In the genomic region with DNA sequence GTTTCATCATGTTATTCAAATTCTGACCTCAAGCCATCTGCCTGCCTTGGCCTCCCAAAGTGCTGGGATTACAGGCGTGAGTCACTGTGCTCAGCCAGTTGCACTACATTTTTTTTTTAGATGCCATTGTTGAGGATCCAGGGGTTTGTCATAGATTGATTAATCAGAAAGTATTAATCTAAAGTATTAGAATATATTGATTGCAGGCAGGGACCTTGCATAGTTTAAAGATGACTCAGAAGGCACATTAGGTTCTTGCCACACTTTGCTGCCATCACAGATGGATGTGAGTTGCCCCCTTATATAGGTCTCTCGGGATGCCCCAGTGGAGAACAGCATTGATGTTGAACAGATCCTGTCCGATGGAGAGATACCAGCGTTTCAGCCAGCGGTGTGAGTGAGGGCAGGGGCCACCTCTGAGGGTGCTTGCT, we compare ENCODE assay signal across 13 cellular contexts. TPM values are rescaled to one million over a fixed set of nuclear protein-coding genes. Genes with fewer than 3 reads are reported as not detected.
A peak's percentile ranks its signal among the peaks of the same experiment; 100 is the strongest.
DNase-seq lines count a peak whose midpoint lies in the region; ATAC-seq and TF ChIP-seq lines count a peak whose summit lies in the region.
"Had no signal": no experiment of that assay in that cellular context is flagged by ENCODE, and none has a peak within 500 bp of the region (broad histone marks: within the 10 kb centered on the region; RNA-seq: fewer than 3 reads in every experiment).

No MANE protein-coding gene starts in this region.

- H2BK5ac ChIP-seq in trophoblast cell (ENCODE audit: low read depth, low read length, poor library complexity) = no peak overlapping the region

- peaks cover 22% of the 10 kb centered on the region for H3F3A ChIP-seq in GM23248 (ENCODE audit: insufficient read depth)

- H3K18ac ChIP-seq in trophoblast cell (ENCODE audit: low read length) = no peak overlapping the region

- H3K27me3 Mint-ChIP-seq in CD8-positive, alpha-beta T cell (ENCODE audit: low read depth) = no peaks in the 10 kb centered on the region
- H3K27me3 Mint-ChIP-seq: naive B cell had no signal

- H3K14ac ChIP-seq in trophoblast cell (ENCODE audit: low read length) = no peak overlapping the region

- no peak overlapping the region for H2AK5ac ChIP-seq in trophoblast cell (ENCODE audit: low read length)

- no peak for TF ChIP-seq CTCF in RWPE1 (conservative IDR thresholded peaks at IDR 0.05; ENCODE audit: low read depth)
- no peak for TF ChIP-seq CTCF in CD8-positive, alpha-beta T cell (IDR thresholded peaks at IDR 0.05)
- no peak for TF ChIP-seq CTCF in uterus (IDR thresholded peaks at IDR 0.05)

- no peak overlapping the region for H3K23ac ChIP-seq in trophoblast cell (ENCODE audit: low read length)

- H3K27ac ChIP-seq in GM23248 (peak overlapping the region; percentile 26), RWPE1 (peak overlapping the region; percentile 46), trophoblast cell (ENCODE audit: low read depth, low read length) (peak overlapping the region; percentile 32), uterus (no peak overlapping the region), aorta (ENCODE audit: low read depth in 1 of 2, low read length in 2 of 2) (peak overlapping the region in 1 of 2 donors; percentile 10)
- H3K27ac ChIP-seq in CD8-positive, alpha-beta T cell (ENCODE audit: low read depth, low read length) = no peak overlapping the region

- H3K27me3 ChIP-seq in GM23248 (replicated peaks; ENCODE audit: insufficient read depth) (no peaks in the 10 kb centered on the region), trophoblast cell (ENCODE audit: insufficient read depth, low read length) (no peaks in the 10 kb centered on the region), uterus (no peaks in the 10 kb centered on the region), aorta (ENCODE audit: control insufficient read depth in 1 of 2, insufficient read depth in 2 of 2, low read length in 1 of 2) (no peaks in the 10 kb centered on the region)
- no peaks in the 10 kb centered on the region for H3K27me3 ChIP-seq in CD8-positive, alpha-beta T cell (ENCODE audit: insufficient read depth, low read length)

- no peak overlapping the region for H4K12ac ChIP-seq in trophoblast cell (ENCODE audit: low read depth, low read length)

- H3K4ac ChIP-seq in trophoblast cell (ENCODE audit: low read depth, low read length) = peak overlapping the region; percentile 26

- no peaks in the 10 kb centered on the region for H3K36me3 ChIP-seq in GM23248 (ENCODE audit: low read depth)
- H3K36me3 ChIP-seq in trophoblast cell (ENCODE audit: control insufficient read depth in 1 of 2, insufficient read depth in 2 of 2, low read length in 2 of 2) = no peaks in the 10 kb centered on the region
- H3K36me3 ChIP-seq in CD8-positive, alpha-beta T cell (ENCODE audit: insufficient read depth, low read length) = no peaks in the 10 kb centered on the region
- no peaks in the 10 kb centered on the region for H3K36me3 ChIP-seq in uterus
- H3K36me3 ChIP-seq in aorta (ENCODE audit: control insufficient read depth in 1 of 2, insufficient read depth in 2 of 2, low read length in 1 of 2) = no peaks in the 10 kb centered on the region

- CTCF ChIA-PET in RWPE1 (lab: Yijun Ruan, JAX) = interaction anchor here (0.6 to 1.1 kb wide), 2 partner anchors 171 to 213 kb away, joined by 3 to 4 read pairs; no protein-coding TSS in a partner anchor
- CTCF ChIA-PET in CD8-positive, alpha-beta T cell (lab: Charles Lee) = no interaction called here

- in situ Hi-C loops in GM23248 (cut with MboI) = no loop called here

- H3K27ac Mint-ChIP-seq in CD8-positive, alpha-beta T cell = no peak overlapping the region
- H3K27ac Mint-ChIP-seq: activated T-helper 2 cell treated with anti-CD3 and anti-CD28 coated beads, Interferon-gamma antibody, Interleukin-2, Interleukin-4, amounts not matched to agents 10 μg/mL and 5 μg/mL and 100 μg/mL, durations not matched to agents 14 hours and 24 hours and 36 hours; naive B cell had no signal

- ATAC-seq in CD8-positive, alpha-beta T cell = no peak
- ATAC-seq in aorta (ENCODE audit: low FRiP score) = no peak
- ATAC-seq: sciatic nerve had no signal

- POLR2A ChIA-PET in RWPE1 (lab: Yijun Ruan, JAX; ENCODE audit: low non-redundant PET) = no interaction called here
- POLR2A ChIA-PET in CD8-positive, alpha-beta T cell (lab: Charles Lee) = no interaction called here

- H3K36me3 Mint-ChIP-seq in CD8-positive, alpha-beta T cell = no peaks in the 10 kb centered on the region
- H3K36me3 Mint-ChIP-seq: naive B cell had no signal

- intact Hi-C loops in CD8-positive, alpha-beta T cell (cut with DNase I, micrococcal nuclease) = no loop called here
- intact Hi-C loops in uterus (cut with DNase I; ENCODE audit: low total_unique reads) (no loop called here), aorta (cut with DNase I) (no loop called here)

- H4K20me1 ChIP-seq in GM23248 (ENCODE audit: insufficient read depth) = peaks cover 21% of the 10 kb centered on the region; the same call in 1 of the 2 replicates

- H3K4me3 ChIP-seq in GM23248 (no peak overlapping the region), trophoblast cell (ENCODE audit: low read depth, low read length) (no peak overlapping the region), uterus (no peak overlapping the region), aorta (ENCODE audit: low read length in 2 of 2) (no peak overlapping the region)
- H3K4me3 ChIP-seq in CD8-positive, alpha-beta T cell (ENCODE audit: low read depth, low read length) = no peak overlapping the region

- H3K4me1 ChIP-seq in GM23248 (ENCODE audit: insufficient read depth) = peaks cover 34% of the 10 kb centered on the region
- peaks cover 17 to 31% of the 10 kb centered on the region in 2 experiments for H3K4me1 ChIP-seq in trophoblast cell (ENCODE audit: control insufficient read depth in 1 of 2, insufficient read depth in 2 of 2, low read length in 2 of 2)
- H3K4me1 ChIP-seq in CD8-positive, alpha-beta T cell (ENCODE audit: insufficient read depth, low read length) = peaks cover 24% of the 10 kb centered on the region
- H3K4me1 ChIP-seq in uterus = no peaks in the 10 kb centered on the region
- peaks cover 0 to 12% of the 10 kb centered on the region in 2 donors for H3K4me1 ChIP-seq in aorta (ENCODE audit: control insufficient read depth in 1 of 2, insufficient read depth in 2 of 2, low read length in 2 of 2)

- H4K91ac ChIP-seq in trophoblast cell (ENCODE audit: low read depth, low read length) = no peak overlapping the region

- no peaks in the 10 kb centered on the region for H3K9me3 Mint-ChIP-seq in CD8-positive, alpha-beta T cell
- H3K9me3 Mint-ChIP-seq: activated T-helper 2 cell treated with anti-CD3 and anti-CD28 coated beads, Interferon-gamma antibody, Interleukin-2, Interleukin-4, amounts not matched to agents 10 μg/mL and 5 μg/mL and 100 μg/mL, durations not matched to agents 14 hours and 24 hours and 36 hours; central memory CD8-positive, alpha-beta T cell; naive B cell had no signal

- H3K4me1 Mint-ChIP-seq in CD8-positive, alpha-beta T cell (ENCODE audit: low read depth) = peaks cover 50% of the 10 kb centered on the region
- H3K4me1 Mint-ChIP-seq: central memory CD8-positive, alpha-beta T cell had no signal

- peaks cover 2% of the 10 kb centered on the region for H3K79me1 ChIP-seq in trophoblast cell (ENCODE audit: low read length)

- H3K9ac ChIP-seq in GM23248 = no peak overlapping the region
- H3K9ac ChIP-seq in trophoblast cell (ENCODE audit: low read length) = no peak overlapping the region

- H3K9me3 ChIP-seq in GM23248 (ENCODE audit: low read depth) = no peaks in the 10 kb centered on the region
- H3K9me3 ChIP-seq in trophoblast cell (ENCODE audit: insufficient read depth, low read depth, low read length) = no peaks in the 10 kb centered on the region
- no peaks in the 10 kb centered on the region for H3K9me3 ChIP-seq in CD8-positive, alpha-beta T cell (ENCODE audit: low read length)
- H3K9me3 ChIP-seq in uterus = no peaks in the 10 kb centered on the region
- no peaks in the 10 kb centered on the region for H3K9me3 ChIP-seq in aorta (ENCODE audit: control insufficient read depth, low read length)

- peaks cover 100% of the 10 kb centered on the region for H3K79me2 ChIP-seq in GM23248 (ENCODE audit: insufficient read depth)
- H3K79me2 ChIP-seq in trophoblast cell (ENCODE audit: control insufficient read depth, insufficient read depth, low read length, poor library complexity) = peaks cover 31% of the 10 kb centered on the region

- H2AFZ ChIP-seq in GM23248 (no peak overlapping the region), trophoblast cell (ENCODE audit: insufficient read depth, low read length, poor library complexity) (no peak overlapping the region)

- no peak overlapping the region for H2BK120ac ChIP-seq in trophoblast cell (ENCODE audit: insufficient read depth, low read length, poor library complexity)

- TF ChIP-seq POLR2A in uterus (IDR thresholded peaks at IDR 0.05) = no peak

- H3K4me3 Mint-ChIP-seq in CD8-positive, alpha-beta T cell = no peak overlapping the region
- H3K4me3 Mint-ChIP-seq: central memory CD8-positive, alpha-beta T cell; naive B cell had no signal

- no peak overlapping the region for H4K8ac ChIP-seq in trophoblast cell (ENCODE audit: low read depth, low read length)

- DNase-seq in GM23248 = peak; percentile 75
- DNase-seq in RWPE1 (ENCODE audit: low spot score) = peak; percentile 63
- peak; percentile 64 for DNase-seq in fibroblast of gingiva (ENCODE audit: low read depth)
- peak; percentile 58 to 78 for DNase-seq in trophoblast cell
- DNase-seq in CD8-positive, alpha-beta T cell = no peak
- DNase-seq in uterus = no peak
- no peak for DNase-seq in aorta
- DNase-seq: erythroblast, naive B cell, NCI-H187 had no signal

- WGBS in GM23248 (ENCODE audit: low coverage in 1 of 2, low lambda C conversion rate in 2 of 2, missing lambda C conversion rate in 2 of 2), 2 experiments = 41 to 48% methylated on average over 5 of the region's 5 CpGs
- WGBS in trophoblast cell (ENCODE audit: extremely low coverage, insufficient coverage, insufficient read length) = no CpG with 5 or more reads among the region's 5 CpGs
- 59 to 61% methylated on average over 5 of the region's 5 CpGs for WGBS in aorta, 2 donors

- H3K4me2 ChIP-seq in GM23248 (ENCODE audit: unreplicated experiment) = no peak overlapping the region
- no peak overlapping the region for H3K4me2 ChIP-seq in trophoblast cell (ENCODE audit: low read length)

- H2BK12ac ChIP-seq in trophoblast cell (ENCODE audit: low read length) = no peak overlapping the region

- H3K9me2 ChIP-seq in GM23248 (ENCODE audit: insufficient read depth) = no peaks in the 10 kb centered on the region

RNA-seq across cellular contexts. Expression of a gene that starts 41.1 kb away (rescaled TPM):
- 23.6 and 48.6 TPM in 2 replicates for total RNA-seq in GM23248 (2014; rRNA removed; shearing (Covaris generic))
- polyA plus RNA-seq in GM23248 (2016; fragmentation: Nextera tagmentation; extraction: Ambion mirVana) (22.0 and 26.5 TPM in 2 replicates), aorta (10 to 100 TPM in 1 of 2 donors, 1 to 10 TPM in 1; 7.5 to 12.7 TPM)
- polyA plus RNA-seq in trophoblast cell (2013) = 121 and 126 TPM in 2 replicates
- 10 to 100 TPM; 30.1 to 33.8 TPM for total RNA-seq in CD8-positive, alpha-beta T cell
- total RNA-seq in uterus (10 to 100 TPM; 30.0 to 95.2 (median 57.5) TPM), aorta (100 to 1,000 TPM in 1 of 2 donors, 10 to 100 TPM in 1; 88.8 to 137 TPM)

Comparison
In these comparisons a context has a peak if more than half of its experiments do, and no peak if none do; other contexts are left out.
1. DNase-seq: peak in GM23248 (single experiment), RWPE1 (single experiment), fibroblast of gingiva (single experiment) and trophoblast cell (2 of 2); none in CD8-positive, alpha-beta T cell (0 of 7), uterus (0 of 2) and aorta (0 of 2).
2. H3K27ac ChIP-seq: peak in GM23248 (single experiment), RWPE1 (single experiment) and trophoblast cell (single experiment); none in CD8-positive, alpha-beta T cell (single experiment) and uterus (0 of 2).